In genomic region chr3:58824285-58824684, GRCh38 we compare ENCODE assay signal across 9 cellular contexts.
DNase-seq lines count a peak whose midpoint lies in the region; ATAC-seq and TF ChIP-seq lines count a peak whose summit lies in the region.
"Had no signal": no experiment of that assay in that cellular context is flagged by ENCODE, and none has a peak within 500 bp of the region (broad histone marks: within the 10 kb centered on the region; RNA-seq: fewer than 3 reads in every experiment).

No MANE protein-coding gene starts in this region.

- H3K36me3 Mint-ChIP-seq in nephron progenitor cell (ENCODE audit: low read depth) = peaks cover 21% of the 10 kb centered on the region
- H3K36me3 Mint-ChIP-seq in activated T-helper 2 cell treated with anti-CD3 and anti-CD28 coated beads, Interferon-gamma antibody, Interleukin-2, Interleukin-4, amounts not matched to agents 10 μg/mL and 5 μg/mL and 100 μg/mL, durations not matched to agents 14 hours and 24 hours and 36 hours (ENCODE audit: low read depth) = no peaks in the 10 kb centered on the region
- H3K36me3 Mint-ChIP-seq: CD4-positive, alpha-beta memory T cell had no signal

- peak; percentile 10 for DNase-seq in NCI-H1436 (lab: John Stamatoyannopoulos, UW)
- DNase-seq in NCI-H1436 treated with DMSO at 0.1 percent for 48 hours (lab: John Stamatoyannopoulos, UW) = no peak
- peak; percentile 23 for DNase-seq in KG1 (lab: John Stamatoyannopoulos, UW)
- DNase-seq in SK-MEL-5 (ENCODE audit: low read depth, low spot score) = peak; percentile 76
- DNase-seq in esophagus muscularis mucosa (ENCODE audit: extremely low spot score) = no peak
- DNase-seq in nephron progenitor cell = peak; percentile 70
- no peak for DNase-seq in activated T-helper 2 cell treated with anti-CD3 and anti-CD28 coated beads, Interferon-gamma antibody, Interleukin-2, Interleukin-4, amounts not matched to agents 10 μg/mL and 5 μg/mL and 100 μg/mL, durations not matched to agents 14 hours and 24 hours and 36 hours (ENCODE audit: low spot score)

- peaks cover 10% of the 10 kb centered on the region for H3K4me1 Mint-ChIP-seq in nephron progenitor cell
- no peaks in the 10 kb centered on the region for H3K4me1 Mint-ChIP-seq in activated T-helper 2 cell treated with anti-CD3 and anti-CD28 coated beads, Interferon-gamma antibody, Interleukin-2, Interleukin-4, amounts not matched to agents 10 μg/mL and 5 μg/mL and 100 μg/mL, durations not matched to agents 14 hours and 24 hours and 36 hours (ENCODE audit: low read depth)
- H3K4me1 Mint-ChIP-seq: CD4-positive, alpha-beta memory T cell had no signal

- in situ Hi-C loops in SK-MEL-5 (cut with HindIII; ENCODE audit: low pct_unique_long_range_greater_than_20kb, low sequenced_read_pairs) = no loop called here

- H3K9me3 ChIP-seq in esophagus muscularis mucosa = no peaks in the 10 kb centered on the region

- intact Hi-C loops in esophagus muscularis mucosa (cut with DNase I) = no loop called here
- intact Hi-C loops in activated T-helper 2 cell treated with anti-CD3 and anti-CD28 coated beads, Interferon-gamma antibody, Interleukin-2, Interleukin-4, amounts not matched to agents 10 μg/mL and 5 μg/mL and 100 μg/mL, durations not matched to agents 14 hours and 24 hours and 36 hours (cut with micrococcal nuclease) = no loop called here

- H3K9me3 Mint-ChIP-seq in nephron progenitor cell = peaks cover 9% of the 10 kb centered on the region
- H3K9me3 Mint-ChIP-seq in activated T-helper 2 cell treated with anti-CD3 and anti-CD28 coated beads, Interferon-gamma antibody, Interleukin-2, Interleukin-4, amounts not matched to agents 10 μg/mL and 5 μg/mL and 100 μg/mL, durations not matched to agents 14 hours and 24 hours and 36 hours = no peaks in the 10 kb centered on the region

- no peak for ATAC-seq in GM18519 (IDR thresholded peaks at IDR 0.05; ENCODE audit: low FRiP score, unreplicated experiment)

- H3K27me3 ChIP-seq in esophagus muscularis mucosa = no peaks in the 10 kb centered on the region

- no peaks in the 10 kb centered on the region for H3K27me3 Mint-ChIP-seq in nephron progenitor cell (ENCODE audit: low read depth, poor library complexity)
- peaks cover 6% of the 10 kb centered on the region for H3K27me3 Mint-ChIP-seq in activated T-helper 2 cell treated with anti-CD3 and anti-CD28 coated beads, Interferon-gamma antibody, Interleukin-2, Interleukin-4, amounts not matched to agents 10 μg/mL and 5 μg/mL and 100 μg/mL, durations not matched to agents 14 hours and 24 hours and 36 hours (ENCODE audit: low read depth)
- H3K27me3 Mint-ChIP-seq: CD4-positive, alpha-beta memory T cell had no signal

- 34% methylated on average over 7 of the region's 7 CpGs for WGBS in esophagus muscularis mucosa

- no peak overlapping the region for H3K27ac Mint-ChIP-seq in nephron progenitor cell
- H3K27ac Mint-ChIP-seq in activated T-helper 2 cell treated with anti-CD3 and anti-CD28 coated beads, Interferon-gamma antibody, Interleukin-2, Interleukin-4, amounts not matched to agents 10 μg/mL and 5 μg/mL and 100 μg/mL, durations not matched to agents 14 hours and 24 hours and 36 hours = no peak overlapping the region
- H3K27ac Mint-ChIP-seq: CD4-positive, alpha-beta memory T cell had no signal

- no peak overlapping the region for H3K4me3 ChIP-seq in esophagus muscularis mucosa

- no peak for TF ChIP-seq POLR2A in esophagus muscularis mucosa (IDR thresholded peaks at IDR 0.05; ENCODE audit: low read depth)

- no peaks in the 10 kb centered on the region for H3K4me1 ChIP-seq in esophagus muscularis mucosa

- TF ChIP-seq CTCF in esophagus muscularis mucosa (IDR thresholded peaks at IDR 0.05) (peak; percentile 15 to 32 (median 17)), nephron progenitor cell (IDR thresholded peaks at IDR 0.05) (peak; percentile 76)

- no peak overlapping the region for H3K27ac ChIP-seq in esophagus muscularis mucosa (replicated peaks in 1 of 4)

- no peaks in the 10 kb centered on the region for H3K36me3 ChIP-seq in esophagus muscularis mucosa

- H3K4me3 Mint-ChIP-seq in nephron progenitor cell = no peak overlapping the region
- no peak overlapping the region for H3K4me3 Mint-ChIP-seq in activated T-helper 2 cell treated with anti-CD3 and anti-CD28 coated beads, Interferon-gamma antibody, Interleukin-2, Interleukin-4, amounts not matched to agents 10 μg/mL and 5 μg/mL and 100 μg/mL, durations not matched to agents 14 hours and 24 hours and 36 hours (ENCODE audit: low read depth)
- H3K4me3 Mint-ChIP-seq: CD4-positive, alpha-beta memory T cell had no signal

- TF ChIP-seq EP300 in esophagus muscularis mucosa (IDR thresholded peaks at IDR 0.05) = no peak

Comparison
In these comparisons a context has a peak if more than half of its experiments do, and no peak if none do; other contexts are left out.
1. DNase-seq: peak in NCI-H1436 (single experiment), KG1 (single experiment), SK-MEL-5 (single experiment) and nephron progenitor cell (single experiment); none in NCI-H1436 treated with DMSO at 0.1 percent for 48 hours (single experiment), esophagus muscularis mucosa (single experiment) and activated T-helper 2 cell treated with anti-CD3 and anti-CD28 coated beads, Interferon-gamma antibody, Interleukin-2, Interleukin-4, amounts not matched to agents 10 μg/mL and 5 μg/mL and 100 μg/mL, durations not matched to agents 14 hours and 24 hours and 36 hours (single experiment).